Comparison of ENCODE assay signal across 14 cellular contexts in the genomic region with DNA sequence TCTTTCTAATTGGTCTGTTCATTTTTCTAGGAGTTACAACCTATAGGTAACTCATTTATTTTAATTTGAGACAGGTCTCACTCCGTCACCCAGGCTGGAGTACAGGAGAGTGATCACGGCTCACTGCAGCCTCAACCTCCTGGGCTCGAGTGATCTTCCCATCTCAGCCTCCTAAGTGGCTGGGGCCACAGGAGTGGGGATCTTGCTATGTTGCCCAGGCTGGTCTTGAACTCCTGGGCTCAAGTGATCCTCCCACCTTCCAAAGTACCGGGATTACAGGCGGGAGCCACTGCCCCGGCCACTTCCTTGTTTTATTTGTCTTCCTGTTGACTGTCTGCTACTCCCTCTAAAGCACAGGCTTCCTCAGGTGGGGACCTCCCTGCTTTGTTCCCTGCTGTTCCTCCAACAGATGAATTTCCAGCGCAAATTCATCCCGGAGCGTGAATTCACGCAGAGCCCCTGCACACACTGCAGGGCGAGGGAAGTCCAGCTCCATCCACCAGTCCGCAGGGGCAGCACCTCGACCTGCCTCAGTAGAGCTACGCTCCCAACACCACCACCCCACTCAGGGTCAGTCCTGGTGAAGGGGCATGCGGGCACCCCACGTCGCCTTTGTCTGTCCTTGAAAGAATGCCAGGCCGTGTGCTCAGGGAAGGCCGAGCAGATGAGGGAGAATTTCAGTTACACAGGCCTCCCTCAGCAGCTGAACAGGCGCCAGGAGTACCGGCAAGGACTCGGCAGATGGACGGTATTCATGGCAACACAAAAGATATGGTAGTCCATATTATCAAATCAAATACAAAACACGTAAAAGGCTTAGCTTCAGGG. TPM values are rescaled to one million over a fixed set of nuclear protein-coding genes. Genes with fewer than 3 reads are reported as not detected.
DNase-seq lines count a peak whose midpoint lies in the region; ATAC-seq lines count a peak whose summit lies in the region.
"Had no signal": no experiment of that assay in that cellular context is flagged by ENCODE, and none has a peak within 500 bp of the region (broad histone marks: within the 10 kb centered on the region; RNA-seq: fewer than 3 reads in every experiment).

No MANE protein-coding gene starts in this region.

- H3K9me3 Mint-ChIP-seq in IgD-negative memory B cell: no peaks in the 10 kb centered on the region
- no peaks in the 10 kb centered on the region for H3K9me3 Mint-ChIP-seq in dendritic cell treated with granulocyte-macrophage colony-stimulating factor and Interleukin-4, amounts not matched to agents 40 ng/mL and 50 ng/mL, for 4 days
- H3K9me3 Mint-ChIP-seq: activated CD8-positive, alpha-beta T cell treated with anti-CD3 and anti-CD28 coated beads for 36 hours; activated naive CD4-positive, alpha-beta T cell treated with anti-CD3 and anti-CD28 coated beads, Interleukin-2, amount 50 U/mL, for 24 hours; stimulated activated naive CD8-positive, alpha-beta T cell treated with anti-CD3 and anti-CD28 coated beads, Interleukin-15, amount 100 ng/mL, for 72 hours had no signal

- ATAC-seq in HG03571 (IDR thresholded peaks at IDR 0.05; ENCODE audit: unreplicated experiment) (no peak), HG02870 (IDR thresholded peaks at IDR 0.05; ENCODE audit: unreplicated experiment) (no peak)
- ATAC-seq: activated CD8-positive, alpha-beta T cell treated with anti-CD3 and anti-CD28 coated beads for 36 hours; Panc1; stimulated activated naive CD8-positive, alpha-beta T cell treated with anti-CD3 and anti-CD28 coated beads, Interleukin-15, amount 100 ng/mL, for 72 hours had no signal

- peaks cover 62 to 66% (median 63%) of the 10 kb centered on the region in 3 donors for H3K4me1 Mint-ChIP-seq in IgD-negative memory B cell
- peaks cover 67% of the 10 kb centered on the region for H3K4me1 Mint-ChIP-seq in dendritic cell treated with granulocyte-macrophage colony-stimulating factor and Interleukin-4, amounts not matched to agents 40 ng/mL and 50 ng/mL, for 4 days (ENCODE audit: low read depth)

- peaks cover 9% of the 10 kb centered on the region for H3K36me3 Mint-ChIP-seq in IgD-negative memory B cell
- H3K36me3 Mint-ChIP-seq in dendritic cell treated with granulocyte-macrophage colony-stimulating factor and Interleukin-4, amounts not matched to agents 40 ng/mL and 50 ng/mL, for 4 days (ENCODE audit: low read depth): peaks cover 27% of the 10 kb centered on the region
- H3K36me3 Mint-ChIP-seq: activated naive CD4-positive, alpha-beta T cell treated with anti-CD3 and anti-CD28 coated beads, Interleukin-2, amount 50 U/mL, for 24 hours had no signal

- intact Hi-C loops in dendritic cell treated with granulocyte-macrophage colony-stimulating factor and Interleukin-4, amounts not matched to agents 40 ng/mL and 50 ng/mL, for 4 days (cut with micrococcal nuclease): no loop called here

- DNase-seq in Ammon's horn (ENCODE audit: low spot score) (peak; percentile 28), NCI-H524 (lab: John Stamatoyannopoulos, UW) (peak; percentile 58 to 89), LoVo (ENCODE audit: low spot score) (no peak), hepatic stellate cell (ENCODE audit: low spot score) (no peak)
- DNase-seq: activated CD8-positive, alpha-beta T cell treated with anti-CD3 and anti-CD28 coated beads for 36 hours; DMS79 treated with DMSO at 0.1 percent for 48 hours; stimulated activated naive CD8-positive, alpha-beta T cell treated with anti-CD3 and anti-CD28 coated beads, Interleukin-15, amount 100 ng/mL, for 72 hours had no signal

- H3K4me3 Mint-ChIP-seq in IgD-negative memory B cell: peak overlapping the region; percentile 53 to 96 (median 66)
- H3K4me3 Mint-ChIP-seq in dendritic cell treated with granulocyte-macrophage colony-stimulating factor and Interleukin-4, amounts not matched to agents 40 ng/mL and 50 ng/mL, for 4 days: no peak overlapping the region
- H3K4me3 Mint-ChIP-seq: activated CD8-positive, alpha-beta T cell treated with anti-CD3 and anti-CD28 coated beads for 36 hours; activated naive CD4-positive, alpha-beta T cell treated with anti-CD3 and anti-CD28 coated beads, Interleukin-2, amount 50 U/mL, for 24 hours; stimulated activated naive CD8-positive, alpha-beta T cell treated with anti-CD3 and anti-CD28 coated beads, Interleukin-15, amount 100 ng/mL, for 72 hours had no signal

- H3K27ac Mint-ChIP-seq in IgD-negative memory B cell: peak overlapping the region; percentile 86 to 88 (median 86)
- H3K27ac Mint-ChIP-seq in dendritic cell treated with granulocyte-macrophage colony-stimulating factor and Interleukin-4, amounts not matched to agents 40 ng/mL and 50 ng/mL, for 4 days: peak overlapping the region; percentile 78
- H3K27ac Mint-ChIP-seq: activated CD8-positive, alpha-beta T cell treated with anti-CD3 and anti-CD28 coated beads for 36 hours; activated naive CD4-positive, alpha-beta T cell treated with anti-CD3 and anti-CD28 coated beads, Interleukin-2, amount 50 U/mL, for 24 hours; stimulated activated naive CD8-positive, alpha-beta T cell treated with anti-CD3 and anti-CD28 coated beads, Interleukin-15, amount 100 ng/mL, for 72 hours had no signal

- H3K27me3 Mint-ChIP-seq in IgD-negative memory B cell: peaks cover 3% of the 10 kb centered on the region
- peaks cover 1% of the 10 kb centered on the region for H3K27me3 Mint-ChIP-seq in dendritic cell treated with granulocyte-macrophage colony-stimulating factor and Interleukin-4, amounts not matched to agents 40 ng/mL and 50 ng/mL, for 4 days
- H3K27me3 Mint-ChIP-seq: activated CD8-positive, alpha-beta T cell treated with anti-CD3 and anti-CD28 coated beads for 36 hours; activated naive CD4-positive, alpha-beta T cell treated with anti-CD3 and anti-CD28 coated beads, Interleukin-2, amount 50 U/mL, for 24 hours; stimulated activated naive CD8-positive, alpha-beta T cell treated with anti-CD3 and anti-CD28 coated beads, Interleukin-15, amount 100 ng/mL, for 72 hours had no signal

RNA-seq across cellular contexts. Expression of gene QSOX2, which starts 6.3 kb away (rescaled TPM):
- polyA plus RNA-seq in IgD-negative memory B cell: 2.1 TPM

RNA-seq across cellular contexts. Expression of gene LHX3, which starts 34.4 kb away (rescaled TPM):
- polyA plus RNA-seq in IgD-negative memory B cell: not detected
- polyA plus RNA-seq: AG04450 had no signal

Comparison
In these comparisons a context has a peak if more than half of its experiments do, and no peak if none do; other contexts are left out.
1. DNase-seq: peak in Ammon's horn (single experiment) and NCI-H524 (2 of 2); none in LoVo (single experiment) and hepatic stellate cell (single experiment).